ENCODE assay signal across 34 cellular contexts in genomic region chr2:225640550-225640949, GRCh38.
DNase-seq lines count a peak whose midpoint lies in the region; ATAC-seq, FAIRE-seq and TF ChIP-seq lines count a peak whose summit lies in the region.
"Had no signal": no experiment of that assay in that cellular context is flagged by ENCODE, and none has a peak within 500 bp of the region (broad histone marks: within the 10 kb centered on the region; RNA-seq: fewer than 3 reads in every experiment).

No MANE protein-coding gene starts in this region.

- H3K9me3 ChIP-seq in HepG2 (ENCODE audit: low read length): no peaks in the 10 kb centered on the region
- H3K9me3 ChIP-seq in right lobe of liver: no peaks in the 10 kb centered on the region
- H3K9me3 ChIP-seq in A549: peaks cover 4% of the 10 kb centered on the region; the same call in 2 of the 3 replicates
- H3K9me3 ChIP-seq in IMR-90 (ENCODE audit: control insufficient read depth, insufficient read depth, low read length): no peaks in the 10 kb centered on the region
- no peaks in the 10 kb centered on the region for H3K9me3 ChIP-seq in K562 (replicated peaks; ENCODE audit: control insufficient read depth, insufficient read depth, low read depth, low read length)
- no peaks in the 10 kb centered on the region for H3K9me3 ChIP-seq in effector memory CD4-positive, alpha-beta T cell (ENCODE audit: control insufficient read depth, low read length)
- H3K9me3 ChIP-seq: BE2C, Caco-2 had no signal

- no peak overlapping the region for H4K5ac ChIP-seq in IMR-90 (ENCODE audit: low read depth, low read length)

- BruUV-seq in HepG2 (replicated peaks; lab: Mats Ljungman, UMichigan) (no TSS peak), IMR-90 (replicated peaks; lab: Mats Ljungman, UMichigan) (no TSS peak), K562 (replicated peaks; lab: Mats Ljungman, UMichigan) (no TSS peak)

- H3K4ac ChIP-seq in IMR-90 (ENCODE audit: low read depth, low read length): no peak overlapping the region

- H2AK9ac ChIP-seq in IMR-90 (replicated peaks; ENCODE audit: low read depth, low read length, poor library complexity): no peak overlapping the region

- dilution Hi-C loops in IMR-90 (cut with HindIII; ENCODE audit: low sequenced_read_pairs, unreplicated experiment): no loop called here

- POLR2A ChIA-PET in HepG2 (lab: Yijun Ruan, JAX) (no interaction called here), A549 (lab: Yijun Ruan, JAX) (no interaction called here), IMR-90 (lab: Charles Lee; ENCODE audit: unreplicated experiment) (no interaction called here), K562 (lab: Yijun Ruan, JAX) (no interaction called here)

- DNase-seq in HepG2 (ENCODE audit: low spot score): no peak
- no peak for DNase-seq in right lobe of liver
- no peak for DNase-seq in A549 (ENCODE audit: low read depth in 1 of 2, low spot score in 1 of 2)
- no peak for DNase-seq in IMR-90
- no peak for DNase-seq in K562 (ENCODE audit: extremely low read depth in 1 of 4, low spot score in 3 of 4)
- DNase-seq in effector memory CD4-positive, alpha-beta T cell: no peak
- DNase-seq in putamen (ENCODE audit: low spot score): no peak
- DNase-seq: 8988T; ACHN; AML-193; BE2C; C1 segment of cervical spinal cord; Caco-2; Calu3; CD4-positive, alpha-beta memory T cell; CD4-positive, alpha-beta T cell; CD4-positive, CD25-positive, alpha-beta regulatory T cell; CD8-positive, alpha-beta memory T cell; CD8-positive, alpha-beta T cell; COR-L47; DMS 273 treated with DMSO at 0.1 percent for 48 hours; DMS153; DMS53; DMS79; DMS79 treated with DMSO at 0.1 percent for 48 hours; DND-41; EL had no signal

- H4K20me1 ChIP-seq in HepG2 (ENCODE audit: insufficient read depth, low read length): no peaks in the 10 kb centered on the region
- H4K20me1 ChIP-seq in IMR-90 (ENCODE audit: insufficient read depth, low read length): no peaks in the 10 kb centered on the region
- no peaks in the 10 kb centered on the region for H4K20me1 ChIP-seq in K562 (replicated peaks; ENCODE audit: control insufficient read depth, insufficient read depth, low read length)
- H4K20me1 ChIP-seq: BLaER1; BLaER1 treated with 17β-estradiol and CSF1 and Interleukin-3, amounts not matched to agents 10 nM and 100 nM had no signal

- in situ Hi-C loops in HepG2 (cut with HindIII; ENCODE audit: extremely low pct_ligation_motif_present, low pct_unique_long_range_greater_than_20kb): no loop called here
- in situ Hi-C loops in IMR-90 (cut with MboI; ENCODE audit: low sequenced_read_pairs): loop anchor here (25.0 kb wide), 1 partner anchor 1278 kb away; no protein-coding TSS in a partner anchor
- in situ Hi-C loops in K562 (cut with MboI): no loop called here

- H3K9ac ChIP-seq in HepG2 (ENCODE audit: insufficient read depth, low read depth, low read length) (no peak overlapping the region), IMR-90 (ENCODE audit: low read depth, low read length) (no peak overlapping the region), K562 (ENCODE audit: insufficient read depth in 1 of 2, low read depth in 2 of 2, low read length in 2 of 2) (no peak overlapping the region)
- H3K9ac ChIP-seq: BLaER1; BLaER1 treated with 17β-estradiol and CSF1 and Interleukin-3, amounts not matched to agents 10 nM and 100 nM had no signal

- H3K18ac ChIP-seq in IMR-90 (ENCODE audit: low read depth, low read length): no peak overlapping the region

- H4K8ac ChIP-seq in IMR-90 (ENCODE audit: low read depth in 2 of 2, low read length in 2 of 2): no peak overlapping the region

- H3K9me1 ChIP-seq in IMR-90 (ENCODE audit: insufficient read depth, low read length) (no peaks in the 10 kb centered on the region; the same call in 1 of the 2 replicates), K562 (ENCODE audit: control insufficient read depth, insufficient read depth, low read length) (no peaks in the 10 kb centered on the region)

- TF ChIP-seq CTCF in HepG2 (CRISPR knock-in tag; IDR thresholded peaks at IDR 0.05) (no peak), right lobe of liver (IDR thresholded peaks at IDR 0.05) (no peak), A549 (IDR thresholded peaks at IDR 0.05) (no peak), IMR-90 (conservative IDR thresholded peaks at IDR 0.05; ENCODE audit: low read depth, low read length) (no peak), K562 (IDR thresholded peaks at IDR 0.05 in 2 of 3, conservative IDR thresholded peaks at IDR 0.05 in 1 of 3; ENCODE audit: insufficient read depth in 2 of 3, low read depth in 1 of 3, low read length in 3 of 3) (no peak)

- 2% methylated on average over 3 of the region's 3 CpGs for WGBS in HepG2 (ENCODE audit: low lambda C conversion rate)
- 60% methylated on average over 3 of the region's 3 CpGs for WGBS in right lobe of liver (ENCODE audit: insufficient coverage, low coverage, low lambda C conversion rate, missing lambda C conversion rate)
- WGBS in A549 (ENCODE audit: missing lambda C conversion rate): 65% methylated on average over 3 of the region's 3 CpGs
- no CpG with 5 or more reads among the region's 3 CpGs for WGBS in IMR-90 (ENCODE audit: extremely low coverage in 2 of 2, insufficient read length in 1 of 2), 2 experiments
- 19% methylated on average over 3 of the region's 3 CpGs for WGBS in K562 (ENCODE audit: insufficient coverage, low coverage, missing lambda C conversion rate)

- H3K56ac ChIP-seq in IMR-90 (ENCODE audit: extremely low read depth, insufficient read depth, low read length): no peak overlapping the region

- TF ChIP-seq EP300 in HepG2 (IDR thresholded peaks at IDR 0.05; ENCODE audit: low read depth in 2 of 2, low read length in 2 of 2): no peak
- TF ChIP-seq EP300 in HepG2 (CRISPR knock-in tag; IDR thresholded peaks at IDR 0.05; ENCODE audit: borderline replicate concordance): no peak
- no peak for TF ChIP-seq EP300 in A549 (IDR thresholded peaks at IDR 0.05)
- TF ChIP-seq EP300 in K562 (IDR thresholded peaks at IDR 0.05; ENCODE audit: low read length): no peak

- H2AFZ ChIP-seq in HepG2 (ENCODE audit: low read length) (no peak overlapping the region), IMR-90 (replicated peaks; ENCODE audit: low read length, poor library complexity) (no peak overlapping the region), K562 (ENCODE audit: low read depth, low read length) (no peak overlapping the region)

- no peak for ATAC-seq in HepG2
- no peak for ATAC-seq in right lobe of liver
- ATAC-seq in A549: no peak
- ATAC-seq in IMR-90 (ENCODE audit: low read depth): no peak
- ATAC-seq in K562: no peak
- no peak for ATAC-seq in GM18873 (IDR thresholded peaks at IDR 0.05; ENCODE audit: low FRiP score, unreplicated experiment)
- ATAC-seq: CD8-positive, alpha-beta T cell had no signal

- no peaks in the 10 kb centered on the region for H3K36me3 ChIP-seq in HepG2 (replicated peaks in 1 of 2; ENCODE audit: control insufficient read depth in 1 of 2, insufficient read depth in 2 of 2, low read length in 2 of 2)
- no peaks in the 10 kb centered on the region for H3K36me3 ChIP-seq in right lobe of liver
- H3K36me3 ChIP-seq in IMR-90 (ENCODE audit: control insufficient read depth, insufficient read depth, low read length): no peaks in the 10 kb centered on the region
- no peaks in the 10 kb centered on the region for H3K36me3 ChIP-seq in K562 (ENCODE audit: control insufficient read depth, insufficient read depth, low read length)
- H3K36me3 ChIP-seq in effector memory CD4-positive, alpha-beta T cell (ENCODE audit: control insufficient read depth, insufficient read depth, low read length): no peaks in the 10 kb centered on the region
- H3K36me3 ChIP-seq: BE2C; BLaER1; BLaER1 treated with 17β-estradiol and CSF1 and Interleukin-3, amounts not matched to agents 10 nM and 100 nM had no signal

- H3K27me3 ChIP-seq in HepG2 (ENCODE audit: control insufficient read depth in 1 of 2, insufficient read depth in 2 of 2, low read length in 2 of 2) (no peaks in the 10 kb centered on the region), right lobe of liver (no peaks in the 10 kb centered on the region), IMR-90 (ENCODE audit: control insufficient read depth, insufficient read depth, low read length) (peaks cover 4% of the 10 kb centered on the region), K562 (ENCODE audit: control insufficient read depth in 2 of 2, insufficient read depth in 2 of 2, low read length in 2 of 2) (no peaks in the 10 kb centered on the region)
- no peaks in the 10 kb centered on the region for H3K27me3 ChIP-seq in effector memory CD4-positive, alpha-beta T cell (replicated peaks; ENCODE audit: control insufficient read depth, insufficient read depth, low read length, poor library complexity, severe bottlenecking)
- H3K27me3 ChIP-seq: BE2C; BLaER1; BLaER1 treated with 17β-estradiol and CSF1 and Interleukin-3, amounts not matched to agents 10 nM and 100 nM had no signal

- H4K91ac ChIP-seq in IMR-90 (ENCODE audit: insufficient read depth, low read depth, low read length): no peak overlapping the region

- no peak overlapping the region for H2BK20ac ChIP-seq in IMR-90 (ENCODE audit: low read depth, low read length)

- H3K4me1 ChIP-seq in HepG2 (ENCODE audit: insufficient read depth, low read length) (no peaks in the 10 kb centered on the region), right lobe of liver (no peaks in the 10 kb centered on the region), A549 (no peaks in the 10 kb centered on the region), IMR-90 (ENCODE audit: control insufficient read depth, insufficient read depth, low read length) (no peaks in the 10 kb centered on the region), K562 (replicated peaks in 1 of 2; ENCODE audit: control insufficient read depth in 2 of 2, insufficient read depth in 2 of 2, low read length in 2 of 2) (no peaks in the 10 kb centered on the region)
- H3K4me1 ChIP-seq in effector memory CD4-positive, alpha-beta T cell (ENCODE audit: control insufficient read depth, insufficient read depth, low read length, poor library complexity, severe bottlenecking): no peaks in the 10 kb centered on the region
- H3K4me1 ChIP-seq: BE2C; BLaER1; BLaER1 treated with 17β-estradiol and CSF1 and Interleukin-3, amounts not matched to agents 10 nM and 100 nM; Caco-2 had no signal

- CTCF ChIA-PET in HepG2 (lab: Yijun Ruan, JAX; ENCODE audit: low intra/inter-chr PET ratio, low total read pairs): no interaction called here
- CTCF ChIA-PET in A549 (lab: Yijun Ruan, JAX): no interaction called here
- CTCF ChIA-PET in IMR-90 (lab: Yijun Ruan, JAX): interaction anchor here (1.6 kb wide), 1 partner anchor 16 kb away, joined by 7 read pairs; no protein-coding TSS in a partner anchor
- CTCF ChIA-PET in K562 (lab: Yijun Ruan, JAX; ENCODE audit: low intra/inter-chr PET ratio): no interaction called here

- no peak overlapping the region for H2BK120ac ChIP-seq in IMR-90 (ENCODE audit: low read depth, low read length)

- no peak overlapping the region for H3K27ac ChIP-seq in HepG2 (ENCODE audit: extremely low read length, insufficient read depth, low read length)
- no peak overlapping the region for H3K27ac ChIP-seq in right lobe of liver
- no peak overlapping the region for H3K27ac ChIP-seq in A549
- no peak overlapping the region for H3K27ac ChIP-seq in IMR-90 (ENCODE audit: insufficient read depth, low read length)
- H3K27ac ChIP-seq in K562 (ENCODE audit: extremely low read depth, low read depth, low read length): no peak overlapping the region
- H3K27ac ChIP-seq in effector memory CD4-positive, alpha-beta T cell (ENCODE audit: insufficient read depth, low read length, poor library complexity, severe bottlenecking): no peak overlapping the region
- H3K27ac ChIP-seq: 22Rv1; BLaER1; BLaER1 treated with 17β-estradiol and CSF1 and Interleukin-3, amounts not matched to agents 10 nM and 100 nM; C4-2B had no signal

- FAIRE-seq in HepG2 (lab: Jason Lieb, UNC) (no peak), A549 (lab: Jason Lieb, UNC) (no peak), K562 (lab: Jason Lieb, UNC) (no peak)
- FAIRE-seq: A204.1, D721Med had no signal

- H2BK15ac ChIP-seq in IMR-90 (ENCODE audit: low read depth, low read length): no peak overlapping the region

- H2BK5ac ChIP-seq in IMR-90 (ENCODE audit: low read depth, low read length, poor library complexity, severe bottlenecking): no peak overlapping the region

- H3K79me1 ChIP-seq in IMR-90 (ENCODE audit: low read depth in 1 of 2, low read length in 2 of 2): no peaks in the 10 kb centered on the region

- TF ChIP-seq RAD21 in HepG2 (CRISPR knock-in tag; IDR thresholded peaks at IDR 0.05) (no peak), A549 (conservative IDR thresholded peaks at IDR 0.05 in 1 of 2, IDR thresholded peaks at IDR 0.05 in 1 of 2) (no peak), IMR-90 (IDR thresholded peaks at IDR 0.05; ENCODE audit: low read length) (no peak), K562 (CRISPR knock-in tag; conservative IDR thresholded peaks at IDR 0.05 in 1 of 2, IDR thresholded peaks at IDR 0.05 in 1 of 2) (no peak)

- H3K4me2 ChIP-seq in HepG2 (ENCODE audit: low read depth, low read length) (no peak overlapping the region), A549 (no peak overlapping the region), IMR-90 (ENCODE audit: low read depth, low read length) (no peak overlapping the region), K562 (ENCODE audit: insufficient read depth, low read length) (no peak overlapping the region)
- H3K4me2 ChIP-seq: BLaER1; BLaER1 treated with 17β-estradiol and CSF1 and Interleukin-3, amounts not matched to agents 10 nM and 100 nM had no signal

- TF ChIP-seq POLR2A in HepG2 (IDR thresholded peaks at IDR 0.05; ENCODE audit: insufficient read depth in 1 of 2, low read depth in 2 of 2, low read length in 2 of 2): no peak
- no peak for TF ChIP-seq POLR2A in right lobe of liver (IDR thresholded peaks at IDR 0.05)
- no peak for TF ChIP-seq POLR2A in A549 (IDR thresholded peaks at IDR 0.05; ENCODE audit: low read length)
- TF ChIP-seq POLR2A in IMR-90 (IDR thresholded peaks at IDR 0.05; ENCODE audit: low read depth, low read length): no peak
- no peak for TF ChIP-seq POLR2A in K562 (conservative IDR thresholded peaks at IDR 0.05)

- H3K23ac ChIP-seq in IMR-90 (ENCODE audit: low read depth, low read length): no peak overlapping the region

- no peak overlapping the region for H3K4me3 ChIP-seq in HepG2 (replicated peaks in 1 of 3; ENCODE audit: insufficient read depth in 1 of 3, low read depth in 2 of 3, low read length in 3 of 3)
- H3K4me3 ChIP-seq in right lobe of liver: no peak overlapping the region
- no peak overlapping the region for H3K4me3 ChIP-seq in A549
- no peak overlapping the region for H3K4me3 ChIP-seq in IMR-90 (ENCODE audit: insufficient read depth, low read depth, low read length)
- no peak overlapping the region for H3K4me3 ChIP-seq in K562
- H3K4me3 ChIP-seq in effector memory CD4-positive, alpha-beta T cell (ENCODE audit: insufficient read depth, low read depth, low read length, poor library complexity, severe bottlenecking): no peak overlapping the region
- H3K4me3 ChIP-seq: BLaER1; BLaER1 treated with 17β-estradiol and CSF1 and Interleukin-3, amounts not matched to agents 10 nM and 100 nM had no signal

- H2AK5ac ChIP-seq in IMR-90 (ENCODE audit: low read depth, low read length): no peak overlapping the region

- intact Hi-C loops in HepG2 (cut with micrococcal nuclease; ENCODE audit: unreplicated experiment) (no loop called here), right lobe of liver (cut with DNase I) (no loop called here), IMR-90 (cut with micrococcal nuclease) (no loop called here), K562 (cut with micrococcal nuclease) (no loop called here)

- H3K14ac ChIP-seq in IMR-90 (replicated peaks; ENCODE audit: low read depth, low read length): no peak overlapping the region

- H3K79me2 ChIP-seq in HepG2 (ENCODE audit: insufficient read depth, low read length) (no peaks in the 10 kb centered on the region), K562 (ENCODE audit: control insufficient read depth, insufficient read depth, low read length) (no peaks in the 10 kb centered on the region)

Comparison
In these comparisons a context has a peak if more than half of its experiments do, and no peak if none do; other contexts are left out.
1. Of the 241 proteins assayed by ChIP-seq in both HepG2 and K562: peak only in HepG2: MAFK; only in K562: none; in both: MAFF; in neither: 239.